22 cellular contexts compared by ENCODE assay signal in genomic region chr13:24176351-24177101, GRCh38. TPM values are rescaled to one million over a fixed set of nuclear protein-coding genes. Genes with fewer than 3 reads are reported as not detected.
DNase-seq lines count a peak whose midpoint lies in the region; ATAC-seq and TF ChIP-seq lines count a peak whose summit lies in the region.
"Had no signal": no experiment of that assay in that cellular context is flagged by ENCODE, and none has a peak within 500 bp of the region (broad histone marks: within the 10 kb centered on the region; RNA-seq: fewer than 3 reads in every experiment).

No MANE protein-coding gene starts in this region.

- peaks cover 12% of the 10 kb centered on the region for H3K36me3 Mint-ChIP-seq in progenitor cell of endocrine pancreas (ENCODE audit: insufficient read depth)
- H3K36me3 Mint-ChIP-seq in T-cell = no peaks in the 10 kb centered on the region

- H2AFZ ChIP-seq in GM23248 (no peak overlapping the region), osteoblast (ENCODE audit: low read length) (no peak overlapping the region)

- H3K4me3 Mint-ChIP-seq in progenitor cell of endocrine pancreas (ENCODE audit: low read depth) (no peak overlapping the region), T-cell (no peak overlapping the region)
- H3K4me3 Mint-ChIP-seq: activated CD8-positive, alpha-beta T cell treated with anti-CD3 and anti-CD28 coated beads for 36 hours; naive thymus-derived CD8-positive, alpha-beta T cell had no signal

- peaks cover 9% of the 10 kb centered on the region for H3K9me2 ChIP-seq in GM23248 (ENCODE audit: insufficient read depth)

- H4K20me1 ChIP-seq in GM23248 (ENCODE audit: insufficient read depth) = no peaks in the 10 kb centered on the region
- no peaks in the 10 kb centered on the region for H4K20me1 ChIP-seq in osteoblast (ENCODE audit: insufficient read depth, low read length)

- peaks cover 58% of the 10 kb centered on the region for H3K79me2 ChIP-seq in GM23248 (ENCODE audit: insufficient read depth)
- no peaks in the 10 kb centered on the region for H3K79me2 ChIP-seq in osteoblast (ENCODE audit: insufficient read depth, low read length)

- H3K27ac Mint-ChIP-seq in progenitor cell of endocrine pancreas = peak overlapping the region; percentile 87
- no peak overlapping the region for H3K27ac Mint-ChIP-seq in T-cell
- H3K27ac Mint-ChIP-seq: activated CD8-positive, alpha-beta T cell treated with anti-CD3 and anti-CD28 coated beads for 36 hours had no signal

- H3K9me3 Mint-ChIP-seq in progenitor cell of endocrine pancreas (ENCODE audit: low read depth) (no peaks in the 10 kb centered on the region), T-cell (no peaks in the 10 kb centered on the region)

- peaks cover 35% of the 10 kb centered on the region for H3K4me1 ChIP-seq in GM23248 (ENCODE audit: insufficient read depth)
- H3K4me1 ChIP-seq in osteoblast (ENCODE audit: insufficient read depth, low read length) = no peaks in the 10 kb centered on the region

- no peak for ATAC-seq in T-cell (replicated peaks in 1 of 4)
- ATAC-seq: activated CD4-positive, CD25-positive, alpha-beta regulatory T cell treated with anti-CD3 and anti-CD28 coated beads, Interleukin-2, amount 50 U/mL, for 24 hours; activated CD8-positive, alpha-beta T cell treated with anti-CD3 and anti-CD28 coated beads for 36 hours; naive thymus-derived CD8-positive, alpha-beta T cell had no signal

- H3K4me1 Mint-ChIP-seq in progenitor cell of endocrine pancreas (ENCODE audit: low read depth) = peaks cover 26% of the 10 kb centered on the region
- H3K4me1 Mint-ChIP-seq in T-cell = peaks cover 4 to 20% (median 7%) of the 10 kb centered on the region in 3 donors

- H3K27me3 ChIP-seq in GM23248 (replicated peaks; ENCODE audit: insufficient read depth) (no peaks in the 10 kb centered on the region), osteoblast (ENCODE audit: insufficient read depth, low read length) (no peaks in the 10 kb centered on the region)
- H3K27me3 ChIP-seq: esophagus squamous epithelium, sigmoid colon had no signal

- POLR2A ChIA-PET in T-cell (lab: Charles Lee) = no interaction called here

- CTCF ChIA-PET in T-cell (lab: Charles Lee) = interaction anchor here (0.5 to 0.6 kb wide), 2 partner anchors 27 to 42 kb away, joined by 3 read pairs; no protein-coding TSS in a partner anchor

- TF ChIP-seq CTCF in fibroblast of the aortic adventitia (IDR thresholded peaks at IDR 0.05; ENCODE audit: insufficient read depth, low read length) (no peak), progenitor cell of endocrine pancreas (IDR thresholded peaks at IDR 0.05; ENCODE audit: unreplicated experiment) (no peak), osteoblast (IDR thresholded peaks at IDR 0.05; ENCODE audit: extremely low read depth, low read depth, low read length) (no peak)

- H3K27me3 Mint-ChIP-seq in progenitor cell of endocrine pancreas (peaks cover 44% of the 10 kb centered on the region), T-cell (no peaks in the 10 kb centered on the region)
- H3K27me3 Mint-ChIP-seq: activated CD8-positive, alpha-beta T cell treated with anti-CD3 and anti-CD28 coated beads for 36 hours; naive thymus-derived CD8-positive, alpha-beta T cell had no signal

- 82 to 85% methylated on average over 8 of the region's 8 CpGs for WGBS in GM23248 (ENCODE audit: low coverage in 1 of 2, low lambda C conversion rate in 2 of 2, missing lambda C conversion rate in 2 of 2), 2 experiments

- H3K9me3 ChIP-seq in GM23248 (ENCODE audit: low read depth) = no peaks in the 10 kb centered on the region
- no peaks in the 10 kb centered on the region for H3K9me3 ChIP-seq in osteoblast (ENCODE audit: low read depth, low read length)
- H3K9me3 ChIP-seq: esophagus squamous epithelium, sigmoid colon had no signal

- peaks cover 32% of the 10 kb centered on the region for H3F3A ChIP-seq in GM23248 (ENCODE audit: insufficient read depth)

- DNase-seq in M059J (ENCODE audit: low read depth) = peak; percentile 22
- peak; percentile 73 for DNase-seq in amniotic epithelial cell (ENCODE audit: low read depth)
- DNase-seq in fibroblast of the aortic adventitia (ENCODE audit: low read depth) = peak; percentile 13
- no peak for DNase-seq in progenitor cell of endocrine pancreas (ENCODE audit: low spot score, unreplicated experiment)
- no peak for DNase-seq in GM23248
- DNase-seq in T-cell = no peak
- no peak for DNase-seq in effector CD8-positive, alpha-beta T cell (lab: John Stamatoyannopoulos, UW)
- DNase-seq in osteoblast (ENCODE audit: insufficient read length, low spot score, missing footprints) = no peak
- DNase-seq: activated CD8-positive, alpha-beta T cell treated with anti-CD3 and anti-CD28 coated beads for 36 hours; activated T-cell treated with anti-CD3 and anti-CD28 coated beads for 4 hours; Calu3; effector CD4-positive, alpha-beta T cell; esophagus squamous epithelium; MM.1S; naive thymus-derived CD8-positive, alpha-beta T cell; NCI-H1436 treated with DMSO at 0.1 percent for 48 hours; NCI-H2171; NCI-H526; OCI-M1; Right ventricle myocardium superior; sigmoid colon had no signal

- H3K27ac ChIP-seq in GM23248 = no peak overlapping the region
- H3K27ac ChIP-seq in osteoblast (ENCODE audit: low read depth, low read length) = no peak overlapping the region
- H3K27ac ChIP-seq: esophagus squamous epithelium, sigmoid colon had no signal

- H3K9ac ChIP-seq in GM23248 = no peak overlapping the region

- no peak overlapping the region for H3K4me2 ChIP-seq in GM23248 (ENCODE audit: unreplicated experiment)
- H3K4me2 ChIP-seq in osteoblast (ENCODE audit: insufficient read depth, low read length) = no peak overlapping the region

- H3K36me3 ChIP-seq in GM23248 (ENCODE audit: low read depth) (no peaks in the 10 kb centered on the region), osteoblast (ENCODE audit: insufficient read depth, low read length) (no peaks in the 10 kb centered on the region)
- H3K36me3 ChIP-seq: esophagus squamous epithelium, sigmoid colon had no signal

- H3K4me3 ChIP-seq in fibroblast of the aortic adventitia (ENCODE audit: low read depth, low read length) (no peak overlapping the region), GM23248 (no peak overlapping the region), osteoblast (ENCODE audit: insufficient read depth, low read length) (no peak overlapping the region)
- H3K4me3 ChIP-seq: esophagus squamous epithelium, sigmoid colon had no signal

- in situ Hi-C loops in GM23248 (cut with MboI) = no loop called here

RNA-seq across cellular contexts. Expression of gene SPATA13, which starts 16.0 kb away (rescaled TPM):
- 4.1 and 7.1 TPM in 2 replicates for total RNA-seq in M059J (2014; rRNA removed; shearing (Covaris generic))
- total RNA-seq in fibroblast of the aortic adventitia (ENCODE audit: low replicate concordance) = 12.2 and 17.3 TPM in 2 replicates
- 32.5 and 35.8 TPM in 2 replicates for total RNA-seq in progenitor cell of endocrine pancreas
- 4.6 and 7.6 TPM in 2 replicates for total RNA-seq in GM23248 (2014; rRNA removed; shearing (Covaris generic))
- polyA plus RNA-seq in GM23248 (2016; fragmentation: Nextera tagmentation; extraction: Ambion mirVana) = 2.4 and 4.1 TPM in 2 replicates
- total RNA-seq in T-cell = 100 to 1,000 TPM in 3 of 5 donors, 10 to 100 TPM in 2; 90.3 to 109 (median 104) TPM
- total RNA-seq in osteoblast = 37.7 and 40.2 TPM in 2 replicates

Comparison
In these comparisons a context has a peak if more than half of its experiments do, and no peak if none do; other contexts are left out.
1. DNase-seq: peak in M059J (single experiment), amniotic epithelial cell (single experiment) and fibroblast of the aortic adventitia (single experiment); none in progenitor cell of endocrine pancreas (single experiment), GM23248 (single experiment), T-cell (0 of 34), effector CD8-positive, alpha-beta T cell (single experiment) and osteoblast (single experiment).